ENCODE assay signal across 8 cellular contexts in the genomic region with DNA sequence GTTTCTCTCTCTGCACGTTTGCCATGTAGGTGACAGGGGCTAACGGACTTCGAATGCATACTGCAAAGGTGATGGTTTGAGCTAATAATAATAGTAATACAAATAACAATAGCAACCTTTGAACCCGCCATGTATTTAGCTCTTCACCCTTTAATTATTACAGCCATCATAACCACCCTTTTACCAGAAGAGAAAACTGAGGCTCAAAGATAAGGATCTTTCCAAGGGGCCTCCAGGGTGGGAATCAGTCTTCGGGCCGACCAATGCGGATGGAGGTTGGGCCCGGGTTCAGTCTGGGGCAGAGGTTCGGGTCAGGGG. TPM values are rescaled to one million over a fixed set of nuclear protein-coding genes. Genes with fewer than 3 reads are reported as not detected.
DNase-seq lines count a peak whose midpoint lies in the region; ATAC-seq and TF ChIP-seq lines count a peak whose summit lies in the region.

No MANE protein-coding gene starts in this region.

- H3K4me3 Mint-ChIP-seq in natural killer cell treated with Interleukin-12 subunit alpha and Interleukin-12 subunit beta and Interleukin-15 and Interleukin-18, amount 100 ng/mL, for 72 hours, result peak overlapping the region; percentile 95

- H3K36me3 ChIP-seq in BE2C (peaks cover 15% of the 10 kb centered on the region), KMS-11 (ENCODE audit: insufficient read depth) (no peaks in the 10 kb centered on the region)

- no peaks in the 10 kb centered on the region for H3K9me3 Mint-ChIP-seq in natural killer cell treated with Interleukin-12 subunit alpha and Interleukin-12 subunit beta and Interleukin-15 and Interleukin-18, amount 100 ng/mL, for 72 hours

- H2AFZ ChIP-seq in KMS-11 (ENCODE audit: low read depth), result peak overlapping the region; percentile 96

- H3K4me1 ChIP-seq in BE2C (peaks cover 6% of the 10 kb centered on the region), KMS-11 (ENCODE audit: low read depth, poor library complexity, severe bottlenecking) (peaks cover 17% of the 10 kb centered on the region)

- peak overlapping the region; percentile 64 for H3K9ac ChIP-seq in KMS-11

- TF ChIP-seq CTCF in BE2C (IDR thresholded peaks at IDR 0.05; ENCODE audit: low read depth, low read length) (peak; percentile 32; the same call in 1 of the 2 replicates), KMS-11 (conservative IDR thresholded peaks at IDR 0.05; ENCODE audit: low read depth, low read length) (no peak), dorsolateral prefrontal cortex (IDR thresholded peaks at IDR 0.05 in 54 of 56, conservative IDR thresholded peaks at IDR 0.05 in 2 of 56; ENCODE audit: low read depth in 1 of 56, partially characterized antibody in 56 of 56) (no peak)

- H4K20me1 ChIP-seq in KMS-11 (ENCODE audit: insufficient read depth), result no peaks in the 10 kb centered on the region

- H3K9me3 ChIP-seq in BE2C, result no peaks in the 10 kb centered on the region

- no peak for ATAC-seq in natural killer cell treated with Interleukin-12 subunit alpha and Interleukin-12 subunit beta and Interleukin-15 and Interleukin-18, amount 100 ng/mL, for 72 hours
- no peak for ATAC-seq in HG03097 (IDR thresholded peaks at IDR 0.05; ENCODE audit: low FRiP score, unreplicated experiment)

- DNase-seq in BE2C (no peak), dorsolateral prefrontal cortex (no peak), hepatic stellate cell (ENCODE audit: low spot score) (no peak), cerebellar cortex (ENCODE audit: low spot score) (no peak), foreskin melanocyte (no peak)
- DNase-seq in natural killer cell treated with Interleukin-12 subunit alpha and Interleukin-12 subunit beta and Interleukin-15 and Interleukin-18, amount 100 ng/mL, for 72 hours (ENCODE audit: low spot score), result no peak

- H3K4me2 ChIP-seq in KMS-11, result peak overlapping the region; percentile 79

- peak overlapping the region; percentile 92 for H3K4me3 ChIP-seq in BE2C (ENCODE audit: low read depth, low read length)
- H3K4me3 ChIP-seq in KMS-11 (IDR thresholded peaks at IDR 0.05; ENCODE audit: insufficient read depth, low read depth, low read length), result no peak overlapping the region
- peak overlapping the region; percentile 62 to 99 (median 89) for H3K4me3 ChIP-seq in dorsolateral prefrontal cortex

- H3K36me3 Mint-ChIP-seq in natural killer cell treated with Interleukin-12 subunit alpha and Interleukin-12 subunit beta and Interleukin-15 and Interleukin-18, amount 100 ng/mL, for 72 hours, result no peaks in the 10 kb centered on the region

- intact Hi-C loops in dorsolateral prefrontal cortex (cut with DNase I), result loop anchor here (1.0 to 5.0 kb wide), 5 partner anchors 40 to 168 kb away; partner anchors contain the start of gene UBE2B (in 1 of the 2)

- peaks cover 16% of the 10 kb centered on the region; the same call in 1 of the 2 replicates for H3K79me2 ChIP-seq in KMS-11 (ENCODE audit: insufficient read depth, low read depth)

- H3K4me1 Mint-ChIP-seq in natural killer cell treated with Interleukin-12 subunit alpha and Interleukin-12 subunit beta and Interleukin-15 and Interleukin-18, amount 100 ng/mL, for 72 hours (ENCODE audit: low read depth in 2 of 2), result peaks cover 24% of the 10 kb centered on the region in 2 donors

- no peaks in the 10 kb centered on the region for H3K27me3 Mint-ChIP-seq in natural killer cell treated with Interleukin-12 subunit alpha and Interleukin-12 subunit beta and Interleukin-15 and Interleukin-18, amount 100 ng/mL, for 72 hours

- H3K27me3 ChIP-seq in BE2C, result no peaks in the 10 kb centered on the region
- no peaks in the 10 kb centered on the region for H3K27me3 ChIP-seq in KMS-11 (ENCODE audit: insufficient read depth, low read depth)
- no peaks in the 10 kb centered on the region for H3K27me3 ChIP-seq in dorsolateral prefrontal cortex

- peak overlapping the region; percentile 14; the same call in 1 of the 2 replicates for H3K27ac ChIP-seq in KMS-11
- peak overlapping the region in 44 of 59 donors; percentile 61 to 95 (median 86) for H3K27ac ChIP-seq in dorsolateral prefrontal cortex

- peak overlapping the region; percentile 82 to 87 for H3K27ac Mint-ChIP-seq in natural killer cell treated with Interleukin-12 subunit alpha and Interleukin-12 subunit beta and Interleukin-15 and Interleukin-18, amount 100 ng/mL, for 72 hours

RNA-seq across cellular contexts. Expression of gene CDKN2AIPNL, which starts 0.5 kb away (rescaled TPM):
- polyA plus RNA-seq in BE2C (2012; ENCODE audit: insufficient read depth, insufficient read length, low read depth), result 57.6 TPM
- 10 to 100 TPM; 16.6 to 49.6 (median 33.7) TPM for total RNA-seq in dorsolateral prefrontal cortex
- 10 to 100 TPM; 28.2 to 36.5 TPM for total RNA-seq in natural killer cell treated with Interleukin-12 subunit alpha and Interleukin-12 subunit beta and Interleukin-15 and Interleukin-18, amount 100 ng/mL, for 72 hours

RNA-seq across cellular contexts. Expression of gene UBE2B, which starts 39.8 kb away (rescaled TPM):
- 69.4 TPM for polyA plus RNA-seq in BE2C (2012; ENCODE audit: insufficient read depth, insufficient read length, low read depth)
- 100 to 1,000 TPM in 67 of 120 experiments, 10 to 100 TPM in 53; 45.5 to 171 (median 102) TPM for total RNA-seq in dorsolateral prefrontal cortex
- 10 to 100 TPM; 62.6 to 89.5 TPM for total RNA-seq in natural killer cell treated with Interleukin-12 subunit alpha and Interleukin-12 subunit beta and Interleukin-15 and Interleukin-18, amount 100 ng/mL, for 72 hours

RNA-seq across cellular contexts. Expression of gene CDKL3, which starts 44.2 kb away (rescaled TPM):
- 2.5 TPM for polyA plus RNA-seq in BE2C (2012; ENCODE audit: insufficient read depth, insufficient read length, low read depth)
- total RNA-seq in dorsolateral prefrontal cortex, result 10 to 100 TPM in 119 of 120 experiments, 1 to 10 TPM in 1; 9.9 to 25.8 (median 16.6) TPM
- 1 to 10 TPM; 2.9 to 3.3 TPM for total RNA-seq in natural killer cell treated with Interleukin-12 subunit alpha and Interleukin-12 subunit beta and Interleukin-15 and Interleukin-18, amount 100 ng/mL, for 72 hours
